Comparison of ENCODE assay signal across 8 cellular contexts in the genomic region with DNA sequence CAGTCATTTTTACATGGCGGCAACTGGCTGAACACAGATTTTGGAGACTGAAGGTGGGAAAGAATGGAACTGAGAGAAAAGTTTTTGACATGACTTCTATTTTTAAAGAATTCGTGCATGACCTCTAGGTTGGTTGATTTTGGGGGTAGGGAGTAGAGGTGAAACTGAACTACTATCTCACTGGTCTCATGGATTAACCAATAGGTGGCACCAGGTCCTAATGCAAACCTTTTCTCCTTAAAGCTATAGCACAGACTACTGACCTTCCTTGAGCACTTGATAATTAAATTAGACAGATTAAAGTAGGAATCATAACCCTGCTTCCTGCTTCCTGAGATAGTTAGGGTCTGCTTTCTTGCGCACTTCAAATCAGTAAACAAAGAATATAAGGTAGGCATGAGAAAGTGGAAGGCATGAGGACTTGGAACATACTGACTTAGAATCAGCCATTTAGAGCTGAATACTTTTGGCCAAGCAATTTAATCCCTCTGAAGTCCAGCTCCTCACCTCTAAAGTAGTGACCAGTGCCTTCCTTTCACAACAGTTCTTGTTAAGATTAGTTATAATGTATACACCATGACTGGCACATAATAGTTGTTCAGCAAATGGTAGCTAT.
DNase-seq lines count a peak whose midpoint lies in the region; ATAC-seq, FAIRE-seq and TF ChIP-seq lines count a peak whose summit lies in the region.

No MANE protein-coding gene starts in this region.

- WGBS in SK-N-SH (ENCODE audit: low lambda C conversion rate): 55% methylated on average over 3 of the region's 3 CpGs

- H2AFZ ChIP-seq in SK-N-SH (ENCODE audit: low read depth) (no peak overlapping the region), keratinocyte (ENCODE audit: control insufficient read depth, low read length) (no peak overlapping the region)

- peak; percentile 57 for TF ChIP-seq CTCF in SK-N-SH (IDR thresholded peaks at IDR 0.05)
- peak; percentile 51 to 57 (median 55) for TF ChIP-seq CTCF in keratinocyte (optimal IDR thresholded peaks at IDR 0.05 in 1 of 3, IDR thresholded peaks at IDR 0.05 in 1 of 3, conservative IDR thresholded peaks at IDR 0.05 in 1 of 3; ENCODE audit: extremely low read depth in 1 of 3, insufficient read depth in 2 of 3, low read length in 3 of 3)
- no peak for TF ChIP-seq CTCF in kidney (IDR thresholded peaks at IDR 0.05; ENCODE audit: borderline replicate concordance, extremely low read depth, insufficient read depth)

- dilution Hi-C loops in keratinocyte (cut with MboI; ENCODE audit: extremely low pct_ligation_motif_present, low sequenced_read_pairs): loop anchor here (25.0 kb wide), 1 partner anchor 728 kb away; no protein-coding TSS in a partner anchor

- peak; percentile 57 for TF ChIP-seq RAD21 in SK-N-SH (IDR thresholded peaks at IDR 0.05; ENCODE audit: low read length)

- H3K9me3 ChIP-seq in SK-N-SH (no peaks in the 10 kb centered on the region), keratinocyte (ENCODE audit: control insufficient read depth, low read depth, low read length) (no peaks in the 10 kb centered on the region), kidney (ENCODE audit: control insufficient read depth in 1 of 2, low read length in 2 of 2) (peaks cover 0 to 6% of the 10 kb centered on the region in 2 donors)

- no peak overlapping the region for H3K9ac ChIP-seq in SK-N-SH
- no peak overlapping the region for H3K9ac ChIP-seq in keratinocyte (ENCODE audit: control insufficient read depth, extremely low read depth, insufficient read depth, low read length)
- H3K9ac ChIP-seq in kidney (ENCODE audit: low read length in 2 of 2): no peak overlapping the region

- H3K9me2 ChIP-seq in SK-N-SH: no peaks in the 10 kb centered on the region

- H3F3A ChIP-seq in SK-N-SH (replicated peaks; ENCODE audit: insufficient read depth): no peaks in the 10 kb centered on the region

- intact Hi-C loops in kidney (cut with DNase I): no loop called here

- H3K79me2 ChIP-seq in SK-N-SH (ENCODE audit: insufficient read depth) (no peaks in the 10 kb centered on the region), keratinocyte (ENCODE audit: control insufficient read depth, insufficient read depth, low read length) (no peaks in the 10 kb centered on the region)

- no peaks in the 10 kb centered on the region for H3K27me3 ChIP-seq in SK-N-SH (ENCODE audit: insufficient read depth)
- H3K27me3 ChIP-seq in keratinocyte (ENCODE audit: control insufficient read depth, extremely low read depth, insufficient read depth, low read length): no peaks in the 10 kb centered on the region

- no peaks in the 10 kb centered on the region for H3K4me1 ChIP-seq in SK-N-SH (ENCODE audit: control insufficient read depth in 1 of 2, insufficient read depth in 2 of 2, low read depth in 1 of 2, low read length in 1 of 2)
- no peaks in the 10 kb centered on the region for H3K4me1 ChIP-seq in keratinocyte (ENCODE audit: control insufficient read depth, extremely low read depth, insufficient read depth, low read length)
- H3K4me1 ChIP-seq in kidney (ENCODE audit: control insufficient read depth in 1 of 2, insufficient read depth in 1 of 2, low read depth in 1 of 2, low read length in 2 of 2): no peaks in the 10 kb centered on the region

- no peak overlapping the region for H3K27ac ChIP-seq in SK-N-SH (ENCODE audit: low read depth in 2 of 2, low read length in 1 of 2)
- no peak overlapping the region for H3K27ac ChIP-seq in keratinocyte (ENCODE audit: control insufficient read depth, insufficient read depth, low read length)
- no peak overlapping the region for H3K27ac ChIP-seq in kidney (ENCODE audit: low read depth in 2 of 2, low read length in 2 of 2)

- H4K20me1 ChIP-seq in SK-N-SH (ENCODE audit: insufficient read depth) (no peaks in the 10 kb centered on the region), keratinocyte (ENCODE audit: control insufficient read depth, extremely low read depth, insufficient read depth, low read length) (no peaks in the 10 kb centered on the region)

- TF ChIP-seq EP300 in SK-N-SH (IDR thresholded peaks at IDR 0.05; ENCODE audit: borderline replicate concordance in 1 of 2, low read depth in 1 of 2, low read length in 1 of 2): no peak

- CTCF ChIA-PET in SK-N-SH (lab: Yijun Ruan, JAX): interaction anchor here (0.7 kb wide), 1 partner anchor 336 kb away, joined by 4 read pairs; no protein-coding TSS in a partner anchor

- H3K4me3 ChIP-seq in SK-N-SH (ENCODE audit: low read depth in 2 of 2, low read length in 1 of 2) (no peak overlapping the region), keratinocyte (ENCODE audit: control insufficient read depth in 2 of 3, extremely low read depth in 1 of 3, insufficient read depth in 2 of 3, low read depth in 1 of 3, low read length in 3 of 3) (no peak overlapping the region), kidney (ENCODE audit: low read length in 2 of 2) (no peak overlapping the region)

- no peak for ATAC-seq in GM18858 (IDR thresholded peaks at IDR 0.05; ENCODE audit: unreplicated experiment)

- H3K4me2 ChIP-seq in SK-N-SH (no peak overlapping the region), keratinocyte (ENCODE audit: control insufficient read depth, extremely low read depth, insufficient read depth, low read depth, low read length) (no peak overlapping the region)

- DNase-seq in D341Med (ENCODE audit: low spot score) (peak; percentile 43), HT-29 (ENCODE audit: low spot score) (peak; percentile 58), SK-N-SH (no peak), keratinocyte (ENCODE audit: low read depth, low spot score) (no peak), COLO829 (ENCODE audit: low spot score) (no peak), kidney (no peak), NOMO-1 treated with dmso at 0.1 percent for 144 hours (lab: John Stamatoyannopoulos, UW; ENCODE audit: unreplicated experiment) (no peak)

- FAIRE-seq in keratinocyte (lab: Jason Lieb, UNC) (peak; percentile 56), kidney (lab: Jason Lieb, UNC) (no peak)

- POLR2A ChIA-PET in SK-N-SH (lab: Yijun Ruan, JAX): no interaction called here

- H3K36me3 ChIP-seq in SK-N-SH (replicated peaks in 1 of 2; ENCODE audit: control insufficient read depth in 1 of 2, insufficient read depth in 2 of 2, low read length in 1 of 2): no peaks in the 10 kb centered on the region
- H3K36me3 ChIP-seq in keratinocyte (ENCODE audit: control insufficient read depth in 2 of 2, extremely low read depth in 1 of 2, insufficient read depth in 2 of 2, low read length in 2 of 2): no peaks in the 10 kb centered on the region
- H3K36me3 ChIP-seq in kidney (ENCODE audit: control insufficient read depth in 1 of 2, insufficient read depth in 2 of 2, low read length in 2 of 2): no peaks in the 10 kb centered on the region

- H3K9me1 ChIP-seq in keratinocyte (ENCODE audit: control insufficient read depth, extremely low read depth, insufficient read depth, low read length): no peaks in the 10 kb centered on the region

TF ChIP-seq in SK-N-SH, 30 proteins besides CTCF, POLR2A, EP300 and RAD21:
- no peak for TF ChIP-seq FOSL2 (IDR thresholded peaks at IDR 0.05; ENCODE audit: borderline replicate concordance, low read depth)
- no peak for TF ChIP-seq YY1 (IDR thresholded peaks at IDR 0.05; ENCODE audit: low read depth)
- no peak for TF ChIP-seq GATA2 (CRISPR knock-in tag; IDR thresholded peaks at IDR 0.05)
- no peak for TF ChIP-seq JUND (IDR thresholded peaks at IDR 0.05)
- peak; percentile 38 for TF ChIP-seq SMC3 (IDR thresholded peaks at IDR 0.05; ENCODE audit: low read depth, low read length)
- TF ChIP-seq NRF1 (IDR thresholded peaks at IDR 0.05; ENCODE audit: low read depth, low read length): no peak
- no peak for TF ChIP-seq RCOR1 (IDR thresholded peaks at IDR 0.05; ENCODE audit: low read length)

Comparison
In these comparisons a context has a peak if more than half of its experiments do, and no peak if none do; other contexts are left out.
1. DNase-seq: peak in D341Med (single experiment) and HT-29 (single experiment); none in SK-N-SH (single experiment), keratinocyte (single experiment), COLO829 (single experiment), kidney (single experiment) and NOMO-1 treated with dmso at 0.1 percent for 144 hours (single experiment).